7 cellular contexts compared by ENCODE assay signal in the genomic region with DNA sequence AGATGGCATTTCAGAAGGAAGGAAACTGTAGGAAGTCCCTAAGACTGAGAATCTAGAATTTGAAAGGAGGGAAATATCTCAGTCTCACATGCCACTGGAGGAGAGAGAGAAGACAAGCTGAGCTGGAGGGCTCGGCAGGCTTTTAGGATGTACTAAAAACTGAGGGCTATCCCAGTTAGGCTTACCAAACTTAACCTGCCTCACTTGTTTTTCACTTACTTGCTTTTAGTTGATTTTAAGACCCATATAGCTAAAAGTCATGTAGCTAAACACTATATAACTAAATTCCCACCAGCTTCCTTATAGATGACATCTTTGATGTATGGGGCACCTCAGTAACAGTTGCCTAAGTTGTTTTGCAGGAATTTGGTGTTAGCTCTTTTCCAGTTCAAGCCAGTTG.
"Had no signal": no experiment of that assay in that cellular context is flagged by ENCODE, and none has a peak within 500 bp of the region (broad histone marks: within the 10 kb centered on the region; RNA-seq: fewer than 3 reads in every experiment).

No MANE protein-coding gene starts in this region.

- FAIRE-seq: G401.6, GM12891, GM12892, GM18507, GM19239 had no signal

- DNase-seq: GDM1, GF-D8 had no signal
